8 cellular contexts compared by ENCODE assay signal in genomic region chr5:154071799-154072781, GRCh38. TPM values are rescaled to one million over a fixed set of nuclear protein-coding genes. Genes with fewer than 3 reads are reported as not detected.
DNase-seq lines count a peak whose midpoint lies in the region; ATAC-seq and TF ChIP-seq lines count a peak whose summit lies in the region.

No MANE protein-coding gene starts in this region.

- H3K4me3 Mint-ChIP-seq in activated T-helper 2 cell treated with anti-CD3 and anti-CD28 coated beads, Interferon-gamma antibody, Interleukin-2, Interleukin-4, amounts not matched to agents 10 μg/mL and 5 μg/mL and 100 μg/mL, durations not matched to agents 14 hours and 24 hours and 36 hours (ENCODE audit: low read depth): no peak overlapping the region

- H2AFZ ChIP-seq in osteoblast (ENCODE audit: low read length): peak overlapping the region; percentile 57

- H3K27me3 ChIP-seq in RWPE2 (ENCODE audit: insufficient read depth, poor library complexity, severe bottlenecking) (no peaks in the 10 kb centered on the region), foreskin keratinocyte (peaks cover 8% of the 10 kb centered on the region), osteoblast (ENCODE audit: insufficient read depth, low read length) (no peaks in the 10 kb centered on the region), suprapubic skin (no peaks in the 10 kb centered on the region)

- no peak for TF ChIP-seq POLR2A in suprapubic skin (IDR thresholded peaks at IDR 0.05)

- no peak for TF ChIP-seq EP300 in suprapubic skin (IDR thresholded peaks at IDR 0.05)

- H3K36me3 ChIP-seq in RWPE2 (ENCODE audit: low read depth): no peaks in the 10 kb centered on the region
- no peaks in the 10 kb centered on the region for H3K36me3 ChIP-seq in osteoblast (ENCODE audit: insufficient read depth, low read length)
- H3K36me3 ChIP-seq in suprapubic skin: no peaks in the 10 kb centered on the region

- no peaks in the 10 kb centered on the region for H3K9me3 Mint-ChIP-seq in activated T-helper 2 cell treated with anti-CD3 and anti-CD28 coated beads, Interferon-gamma antibody, Interleukin-2, Interleukin-4, amounts not matched to agents 10 μg/mL and 5 μg/mL and 100 μg/mL, durations not matched to agents 14 hours and 24 hours and 36 hours

- no peaks in the 10 kb centered on the region for H3K79me2 ChIP-seq in osteoblast (ENCODE audit: insufficient read depth, low read length)

- peaks cover 47% of the 10 kb centered on the region for H3K4me1 Mint-ChIP-seq in activated T-helper 2 cell treated with anti-CD3 and anti-CD28 coated beads, Interferon-gamma antibody, Interleukin-2, Interleukin-4, amounts not matched to agents 10 μg/mL and 5 μg/mL and 100 μg/mL, durations not matched to agents 14 hours and 24 hours and 36 hours (ENCODE audit: low read depth)

- WGBS in suprapubic skin: 15% methylated on average over 11 of the region's 11 CpGs

- H3K27ac ChIP-seq in RWPE2 (ENCODE audit: poor library complexity, severe bottlenecking) (no peak overlapping the region), foreskin keratinocyte (no peak overlapping the region), osteoblast (ENCODE audit: low read depth, low read length) (no peak overlapping the region), suprapubic skin (no peak overlapping the region)

- peak overlapping the region; percentile 54 for H3K27ac Mint-ChIP-seq in activated T-helper 2 cell treated with anti-CD3 and anti-CD28 coated beads, Interferon-gamma antibody, Interleukin-2, Interleukin-4, amounts not matched to agents 10 μg/mL and 5 μg/mL and 100 μg/mL, durations not matched to agents 14 hours and 24 hours and 36 hours

- H3K36me3 Mint-ChIP-seq in activated T-helper 2 cell treated with anti-CD3 and anti-CD28 coated beads, Interferon-gamma antibody, Interleukin-2, Interleukin-4, amounts not matched to agents 10 μg/mL and 5 μg/mL and 100 μg/mL, durations not matched to agents 14 hours and 24 hours and 36 hours (ENCODE audit: low read depth): no peaks in the 10 kb centered on the region

- H3K4me2 ChIP-seq in osteoblast (ENCODE audit: insufficient read depth, low read length): peak overlapping the region; percentile 72

- H3K9me3 ChIP-seq in RWPE2 (ENCODE audit: severe bottlenecking) (no peaks in the 10 kb centered on the region), osteoblast (ENCODE audit: low read depth, low read length) (no peaks in the 10 kb centered on the region), suprapubic skin (no peaks in the 10 kb centered on the region)

- in situ Hi-C loops in G401 (cut with HindIII; ENCODE audit: low sequenced_read_pairs): no loop called here

- no peaks in the 10 kb centered on the region for H3K4me1 ChIP-seq in RWPE2 (ENCODE audit: insufficient read depth, poor library complexity, severe bottlenecking)
- H3K4me1 ChIP-seq in foreskin keratinocyte: no peaks in the 10 kb centered on the region
- H3K4me1 ChIP-seq in osteoblast (ENCODE audit: insufficient read depth, low read length): no peaks in the 10 kb centered on the region
- H3K4me1 ChIP-seq in suprapubic skin: peaks cover 3% of the 10 kb centered on the region

- H4K20me1 ChIP-seq in osteoblast (ENCODE audit: insufficient read depth, low read length): peaks cover 3% of the 10 kb centered on the region

- DNase-seq in G401 (ENCODE audit: low spot score) (peak; percentile 79), KG1 (lab: John Stamatoyannopoulos, UW) (peak; percentile 37), RWPE2 (ENCODE audit: low spot score) (no peak), foreskin keratinocyte (peak in 1 of 2 donors; percentile 34), osteoblast (ENCODE audit: insufficient read length, low spot score, missing footprints) (peak; percentile 51), suprapubic skin (ENCODE audit: low spot score in 2 of 2) (peak; percentile 86)
- peak; percentile 77 for DNase-seq in activated T-helper 2 cell treated with anti-CD3 and anti-CD28 coated beads, Interferon-gamma antibody, Interleukin-2, Interleukin-4, amounts not matched to agents 10 μg/mL and 5 μg/mL and 100 μg/mL, durations not matched to agents 14 hours and 24 hours and 36 hours (ENCODE audit: low spot score)

- TF ChIP-seq CTCF in RWPE2 (IDR thresholded peaks at IDR 0.05; ENCODE audit: poor library complexity, severe bottlenecking) (peak; percentile 99), foreskin keratinocyte (conservative IDR thresholded peaks at IDR 0.05) (peak; percentile 92), osteoblast (IDR thresholded peaks at IDR 0.05; ENCODE audit: extremely low read depth, low read depth, low read length) (peak; percentile 97), suprapubic skin (IDR thresholded peaks at IDR 0.05) (peak; percentile 83 to 84)

- H3K4me3 ChIP-seq in RWPE2 (ENCODE audit: severe bottlenecking) (no peak overlapping the region), osteoblast (ENCODE audit: insufficient read depth, low read length) (no peak overlapping the region), suprapubic skin (no peak overlapping the region)

- peaks cover 6% of the 10 kb centered on the region for H3K27me3 Mint-ChIP-seq in activated T-helper 2 cell treated with anti-CD3 and anti-CD28 coated beads, Interferon-gamma antibody, Interleukin-2, Interleukin-4, amounts not matched to agents 10 μg/mL and 5 μg/mL and 100 μg/mL, durations not matched to agents 14 hours and 24 hours and 36 hours (ENCODE audit: low read depth)

- intact Hi-C loops in activated T-helper 2 cell treated with anti-CD3 and anti-CD28 coated beads, Interferon-gamma antibody, Interleukin-2, Interleukin-4, amounts not matched to agents 10 μg/mL and 5 μg/mL and 100 μg/mL, durations not matched to agents 14 hours and 24 hours and 36 hours (cut with micrococcal nuclease): loop anchor here (1.0 to 5.0 kb wide), 7 partner anchors 33 to 540 kb away; partner anchors contain the start of genes FAM114A2, GALNT10, MFAP3 and SAP30L

- ATAC-seq in GM21786 (IDR thresholded peaks at IDR 0.05; ENCODE audit: unreplicated experiment) (peak; percentile 96), RWPE2 (ENCODE audit: low read depth) (peak; percentile 93), foreskin keratinocyte (peak; percentile 89)

RNA-seq across cellular contexts. Expression of gene MFAP3, which starts 33.3 kb away (rescaled TPM):
- total RNA-seq in G401 (2014; rRNA removed; shearing (Covaris generic)): 18.2 and 21.3 TPM in 2 replicates
- total RNA-seq in activated T-helper 2 cell treated with anti-CD3 and anti-CD28 coated beads, Interferon-gamma antibody, Interleukin-2, Interleukin-4, amounts not matched to agents 10 μg/mL and 5 μg/mL and 100 μg/mL, durations not matched to agents 14 hours and 24 hours and 36 hours: 17.1 and 21.8 TPM in 2 replicates
- 34.6 and 34.8 TPM in 2 replicates for total RNA-seq in foreskin keratinocyte
- polyA plus RNA-seq in foreskin keratinocyte: 2.0 and 2.9 TPM in 2 replicates
- total RNA-seq in osteoblast: 84.3 and 90.1 TPM in 2 replicates
- total RNA-seq in suprapubic skin: 10 to 100 TPM; 32.9 to 48.4 (median 39.9) TPM

RNA-seq across cellular contexts. Expression of gene FAM114A2, which starts 33.4 kb away (rescaled TPM):
- 25.0 and 27.0 TPM in 2 replicates for total RNA-seq in G401 (2014; rRNA removed; shearing (Covaris generic))
- total RNA-seq in activated T-helper 2 cell treated with anti-CD3 and anti-CD28 coated beads, Interferon-gamma antibody, Interleukin-2, Interleukin-4, amounts not matched to agents 10 μg/mL and 5 μg/mL and 100 μg/mL, durations not matched to agents 14 hours and 24 hours and 36 hours: 23.6 and 31.2 TPM in 2 replicates
- total RNA-seq in foreskin keratinocyte: 16.4 and 18.6 TPM in 2 replicates
- 6.1 and 6.8 TPM in 2 replicates for polyA plus RNA-seq in foreskin keratinocyte
- total RNA-seq in osteoblast: 31.8 and 40.9 TPM in 2 replicates
- 10 to 100 TPM in 3 of 4 donors, 1 to 10 TPM in 1; 7.8 to 13.3 (median 11.5) TPM for total RNA-seq in suprapubic skin
